ENCODE assay signal across 1 cellular context in genomic region chr1:203926025-203926540, GRCh38.
TF ChIP-seq lines count a peak whose summit lies in the region.

No MANE protein-coding gene starts in this region.

TF ChIP-seq in K562, 482 proteins besides CTCF, POLR2A, EP300 and RAD21 (continued from another document and continues in another):
- TF ChIP-seq ZBTB11 (CRISPR knock-in tag; IDR thresholded peaks at IDR 0.05): no peak
- TF ChIP-seq SMARCB1 (IDR thresholded peaks at IDR 0.05; ENCODE audit: insufficient read length, low read depth): no peak
- TF ChIP-seq ZNF121 (CRISPR knock-in tag; conservative IDR thresholded peaks at IDR 0.05): no peak
- peak; percentile 96 for TF ChIP-seq ZNF384 (IDR thresholded peaks at IDR 0.05; ENCODE audit: low read depth, low read length)
- no peak for TF ChIP-seq HNRNPL (IDR thresholded peaks at IDR 0.05; ENCODE audit: low read depth, low read length)
- TF ChIP-seq TCFL5 (CRISPR knock-in tag; conservative IDR thresholded peaks at IDR 0.05): no peak
- TF ChIP-seq ZNF785 (CRISPR knock-in tag; IDR thresholded peaks at IDR 0.05): no peak
- no peak for TF ChIP-seq NCOA6 (IDR thresholded peaks at IDR 0.05)
- TF ChIP-seq, protein P1, sequence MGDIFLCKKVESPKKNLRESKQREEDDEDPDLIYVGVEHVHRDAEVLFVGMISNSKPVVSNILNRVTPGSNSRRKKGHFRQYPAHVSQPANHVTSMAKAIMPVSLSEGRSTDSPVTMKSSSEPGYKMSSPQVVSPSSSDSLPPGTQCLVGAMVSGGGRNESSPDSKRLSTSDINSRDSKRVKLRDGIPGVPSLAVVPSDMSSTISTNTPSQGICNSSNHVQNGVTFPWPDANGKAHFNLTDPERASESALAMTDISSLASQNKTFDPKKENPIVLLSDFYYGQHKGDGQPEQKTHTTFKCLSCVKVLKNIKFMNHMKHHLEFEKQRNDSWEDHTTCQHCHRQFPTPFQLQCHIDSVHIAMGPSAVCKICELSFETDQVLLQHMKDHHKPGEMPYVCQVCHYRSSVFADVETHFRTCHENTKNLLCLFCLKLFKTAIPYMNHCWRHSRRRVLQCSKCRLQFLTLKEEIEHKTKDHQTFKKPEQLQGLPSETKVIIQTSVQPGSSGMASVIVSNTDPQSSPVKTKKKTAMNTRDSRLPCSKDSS (IDR thresholded peaks at IDR 0.05; ENCODE audit: low read depth, partially characterized antibody): no peak
- no peak for TF ChIP-seq SUPT5H (IDR thresholded peaks at IDR 0.05)
- TF ChIP-seq EHMT2 (IDR thresholded peaks at IDR 0.05): no peak; the same call in 1 of the 2 replicates
- TF ChIP-seq KLF10 (CRISPR knock-in tag; IDR thresholded peaks at IDR 0.05): no peak
- 0 out of 2 replicates have a peak, but pooled peaks have one; percentile 48 for TF ChIP-seq GTF2E2 (tag; IDR thresholded peaks at IDR 0.05)
- TF ChIP-seq ZNF395 (CRISPR knock-in tag; IDR thresholded peaks at IDR 0.05): no peak
- TF ChIP-seq ZNF444 (CRISPR knock-in tag; IDR thresholded peaks at IDR 0.05): no peak
- TF ChIP-seq TAF1 (IDR thresholded peaks at IDR 0.05; ENCODE audit: control insufficient read depth, extremely low read depth, insufficient read depth, low read length, severe bottlenecking): no peak
- TF ChIP-seq ZNF212 (CRISPR knock-in tag; IDR thresholded peaks at IDR 0.05): no peak
- TF ChIP-seq ZNF134 (CRISPR knock-in tag; conservative IDR thresholded peaks at IDR 0.05): no peak
- 0 out of 2 replicates have a peak, but pooled peaks have one; percentile 44 for TF ChIP-seq ZNF197 (CRISPR knock-in tag; IDR thresholded peaks at IDR 0.05; ENCODE audit: low read depth)
- TF ChIP-seq ATF3 (IDR thresholded peaks at IDR 0.05): peak; percentile 98
- TF ChIP-seq ATF3 (CRISPR knock-in tag; conservative IDR thresholded peaks at IDR 0.05): peak; percentile 69
- TF ChIP-seq MAFK (IDR thresholded peaks at IDR 0.05; ENCODE audit: low read length): no peak
- TF ChIP-seq ZNF561 (CRISPR knock-in tag; conservative IDR thresholded peaks at IDR 0.05): no peak
- no peak for TF ChIP-seq TCF3 (CRISPR knock-in tag; IDR thresholded peaks at IDR 0.05)
- TF ChIP-seq NKRF (IDR thresholded peaks at IDR 0.05; ENCODE audit: borderline replicate concordance): no peak
- TF ChIP-seq, protein P2, sequence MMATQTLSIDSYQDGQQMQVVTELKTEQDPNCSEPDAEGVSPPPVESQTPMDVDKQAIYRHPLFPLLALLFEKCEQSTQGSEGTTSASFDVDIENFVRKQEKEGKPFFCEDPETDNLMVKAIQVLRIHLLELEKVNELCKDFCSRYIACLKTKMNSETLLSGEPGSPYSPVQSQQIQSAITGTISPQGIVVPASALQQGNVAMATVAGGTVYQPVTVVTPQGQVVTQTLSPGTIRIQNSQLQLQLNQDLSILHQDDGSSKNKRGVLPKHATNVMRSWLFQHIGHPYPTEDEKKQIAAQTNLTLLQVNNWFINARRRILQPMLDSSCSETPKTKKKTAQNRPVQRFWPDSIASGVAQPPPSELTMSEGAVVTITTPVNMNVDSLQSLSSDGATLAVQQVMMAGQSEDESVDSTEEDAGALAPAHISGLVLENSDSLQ (IDR thresholded peaks at IDR 0.05): peak; percentile 48; the same call in 1 of the 2 replicates
- TF ChIP-seq, protein P3, sequence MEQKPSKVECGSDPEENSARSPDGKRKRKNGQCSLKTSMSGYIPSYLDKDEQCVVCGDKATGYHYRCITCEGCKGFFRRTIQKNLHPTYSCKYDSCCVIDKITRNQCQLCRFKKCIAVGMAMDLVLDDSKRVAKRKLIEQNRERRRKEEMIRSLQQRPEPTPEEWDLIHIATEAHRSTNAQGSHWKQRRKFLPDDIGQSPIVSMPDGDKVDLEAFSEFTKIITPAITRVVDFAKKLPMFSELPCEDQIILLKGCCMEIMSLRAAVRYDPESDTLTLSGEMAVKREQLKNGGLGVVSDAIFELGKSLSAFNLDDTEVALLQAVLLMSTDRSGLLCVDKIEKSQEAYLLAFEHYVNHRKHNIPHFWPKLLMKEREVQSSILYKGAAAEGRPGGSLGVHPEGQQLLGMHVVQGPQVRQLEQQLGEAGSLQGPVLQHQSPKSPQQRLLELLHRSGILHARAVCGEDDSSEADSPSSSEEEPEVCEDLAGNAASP (IDR thresholded peaks at IDR 0.05): no peak
- TF ChIP-seq POLR2B (IDR thresholded peaks at IDR 0.05; ENCODE audit: low read depth, partially characterized antibody): no peak
- no peak for TF ChIP-seq NFE2L1 (tag; IDR thresholded peaks at IDR 0.05; ENCODE audit: borderline replicate concordance, low read depth)
- no peak for TF ChIP-seq ZNF584 (CRISPR knock-in tag; IDR thresholded peaks at IDR 0.05; ENCODE audit: low read depth)
- TF ChIP-seq, protein P4, sequence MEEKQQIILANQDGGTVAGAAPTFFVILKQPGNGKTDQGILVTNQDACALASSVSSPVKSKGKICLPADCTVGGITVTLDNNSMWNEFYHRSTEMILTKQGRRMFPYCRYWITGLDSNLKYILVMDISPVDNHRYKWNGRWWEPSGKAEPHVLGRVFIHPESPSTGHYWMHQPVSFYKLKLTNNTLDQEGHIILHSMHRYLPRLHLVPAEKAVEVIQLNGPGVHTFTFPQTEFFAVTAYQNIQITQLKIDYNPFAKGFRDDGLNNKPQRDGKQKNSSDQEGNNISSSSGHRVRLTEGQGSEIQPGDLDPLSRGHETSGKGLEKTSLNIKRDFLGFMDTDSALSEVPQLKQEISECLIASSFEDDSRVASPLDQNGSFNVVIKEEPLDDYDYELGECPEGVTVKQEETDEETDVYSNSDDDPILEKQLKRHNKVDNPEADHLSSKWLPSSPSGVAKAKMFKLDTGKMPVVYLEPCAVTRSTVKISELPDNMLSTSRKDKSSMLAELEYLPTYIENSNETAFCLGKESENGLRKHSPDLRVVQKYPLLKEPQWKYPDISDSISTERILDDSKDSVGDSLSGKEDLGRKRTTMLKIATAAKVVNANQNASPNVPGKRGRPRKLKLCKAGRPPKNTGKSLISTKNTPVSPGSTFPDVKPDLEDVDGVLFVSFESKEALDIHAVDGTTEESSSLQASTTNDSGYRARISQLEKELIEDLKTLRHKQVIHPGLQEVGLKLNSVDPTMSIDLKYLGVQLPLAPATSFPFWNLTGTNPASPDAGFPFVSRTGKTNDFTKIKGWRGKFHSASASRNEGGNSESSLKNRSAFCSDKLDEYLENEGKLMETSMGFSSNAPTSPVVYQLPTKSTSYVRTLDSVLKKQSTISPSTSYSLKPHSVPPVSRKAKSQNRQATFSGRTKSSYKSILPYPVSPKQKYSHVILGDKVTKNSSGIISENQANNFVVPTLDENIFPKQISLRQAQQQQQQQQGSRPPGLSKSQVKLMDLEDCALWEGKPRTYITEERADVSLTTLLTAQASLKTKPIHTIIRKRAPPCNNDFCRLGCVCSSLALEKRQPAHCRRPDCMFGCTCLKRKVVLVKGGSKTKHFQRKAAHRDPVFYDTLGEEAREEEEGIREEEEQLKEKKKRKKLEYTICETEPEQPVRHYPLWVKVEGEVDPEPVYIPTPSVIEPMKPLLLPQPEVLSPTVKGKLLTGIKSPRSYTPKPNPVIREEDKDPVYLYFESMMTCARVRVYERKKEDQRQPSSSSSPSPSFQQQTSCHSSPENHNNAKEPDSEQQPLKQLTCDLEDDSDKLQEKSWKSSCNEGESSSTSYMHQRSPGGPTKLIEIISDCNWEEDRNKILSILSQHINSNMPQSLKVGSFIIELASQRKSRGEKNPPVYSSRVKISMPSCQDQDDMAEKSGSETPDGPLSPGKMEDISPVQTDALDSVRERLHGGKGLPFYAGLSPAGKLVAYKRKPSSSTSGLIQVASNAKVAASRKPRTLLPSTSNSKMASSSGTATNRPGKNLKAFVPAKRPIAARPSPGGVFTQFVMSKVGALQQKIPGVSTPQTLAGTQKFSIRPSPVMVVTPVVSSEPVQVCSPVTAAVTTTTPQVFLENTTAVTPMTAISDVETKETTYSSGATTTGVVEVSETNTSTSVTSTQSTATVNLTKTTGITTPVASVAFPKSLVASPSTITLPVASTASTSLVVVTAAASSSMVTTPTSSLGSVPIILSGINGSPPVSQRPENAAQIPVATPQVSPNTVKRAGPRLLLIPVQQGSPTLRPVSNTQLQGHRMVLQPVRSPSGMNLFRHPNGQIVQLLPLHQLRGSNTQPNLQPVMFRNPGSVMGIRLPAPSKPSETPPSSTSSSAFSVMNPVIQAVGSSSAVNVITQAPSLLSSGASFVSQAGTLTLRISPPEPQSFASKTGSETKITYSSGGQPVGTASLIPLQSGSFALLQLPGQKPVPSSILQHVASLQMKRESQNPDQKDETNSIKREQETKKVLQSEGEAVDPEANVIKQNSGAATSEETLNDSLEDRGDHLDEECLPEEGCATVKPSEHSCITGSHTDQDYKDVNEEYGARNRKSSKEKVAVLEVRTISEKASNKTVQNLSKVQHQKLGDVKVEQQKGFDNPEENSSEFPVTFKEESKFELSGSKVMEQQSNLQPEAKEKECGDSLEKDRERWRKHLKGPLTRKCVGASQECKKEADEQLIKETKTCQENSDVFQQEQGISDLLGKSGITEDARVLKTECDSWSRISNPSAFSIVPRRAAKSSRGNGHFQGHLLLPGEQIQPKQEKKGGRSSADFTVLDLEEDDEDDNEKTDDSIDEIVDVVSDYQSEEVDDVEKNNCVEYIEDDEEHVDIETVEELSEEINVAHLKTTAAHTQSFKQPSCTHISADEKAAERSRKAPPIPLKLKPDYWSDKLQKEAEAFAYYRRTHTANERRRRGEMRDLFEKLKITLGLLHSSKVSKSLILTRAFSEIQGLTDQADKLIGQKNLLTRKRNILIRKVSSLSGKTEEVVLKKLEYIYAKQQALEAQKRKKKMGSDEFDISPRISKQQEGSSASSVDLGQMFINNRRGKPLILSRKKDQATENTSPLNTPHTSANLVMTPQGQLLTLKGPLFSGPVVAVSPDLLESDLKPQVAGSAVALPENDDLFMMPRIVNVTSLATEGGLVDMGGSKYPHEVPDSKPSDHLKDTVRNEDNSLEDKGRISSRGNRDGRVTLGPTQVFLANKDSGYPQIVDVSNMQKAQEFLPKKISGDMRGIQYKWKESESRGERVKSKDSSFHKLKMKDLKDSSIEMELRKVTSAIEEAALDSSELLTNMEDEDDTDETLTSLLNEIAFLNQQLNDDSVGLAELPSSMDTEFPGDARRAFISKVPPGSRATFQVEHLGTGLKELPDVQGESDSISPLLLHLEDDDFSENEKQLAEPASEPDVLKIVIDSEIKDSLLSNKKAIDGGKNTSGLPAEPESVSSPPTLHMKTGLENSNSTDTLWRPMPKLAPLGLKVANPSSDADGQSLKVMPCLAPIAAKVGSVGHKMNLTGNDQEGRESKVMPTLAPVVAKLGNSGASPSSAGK (IDR thresholded peaks at IDR 0.05): no peak
- TF ChIP-seq KDM2B (CRISPR knock-in tag; IDR thresholded peaks at IDR 0.05): no peak
- TF ChIP-seq NFE2 (IDR thresholded peaks at IDR 0.05; ENCODE audit: low read depth): peak; percentile 27; the same call in 1 of the 2 replicates
- peak; percentile 69; the same call in 1 of the 2 replicates for TF ChIP-seq ZNF589 (CRISPR knock-in tag; IDR thresholded peaks at IDR 0.05; ENCODE audit: low read depth)
- TF ChIP-seq MYC (IDR thresholded peaks at IDR 0.05; ENCODE audit: low read depth, low read length): 0 out of 2 replicates have a peak, but pooled peaks have one; percentile 17
- no peak for TF ChIP-seq MYC (CRISPR knock-in tag; IDR thresholded peaks at IDR 0.05; ENCODE audit: borderline replicate concordance, low read depth)
- TF ChIP-seq NR3C1 (CRISPR knock-in tag; IDR thresholded peaks at IDR 0.05): no peak
- no peak for TF ChIP-seq ESRRB (CRISPR knock-in tag; IDR thresholded peaks at IDR 0.05; ENCODE audit: borderline replicate concordance)
- no peak for TF ChIP-seq TFAM (CRISPR knock-in tag; conservative IDR thresholded peaks at IDR 0.05)
